32 cellular contexts compared by ENCODE assay signal in genomic region chr17:13490906-13491502, GRCh38.
DNase-seq lines count a peak whose midpoint lies in the region; ATAC-seq and TF ChIP-seq lines count a peak whose summit lies in the region.
"Had no signal": no experiment of that assay in that cellular context is flagged by ENCODE, and none has a peak within 500 bp of the region (broad histone marks: within the 10 kb centered on the region; RNA-seq: fewer than 3 reads in every experiment).

No MANE protein-coding gene starts in this region.

- no peak overlapping the region for H3K4me3 ChIP-seq in brain microvascular endothelial cell (ENCODE audit: low read depth, low read length)
- H3K4me3 ChIP-seq: ascending aorta, SJSA1, testis, uterus had no signal

- H3K36me3 Mint-ChIP-seq in activated CD4-positive, alpha-beta T cell treated with anti-CD3 and anti-CD28 coated beads, Interleukin-2, amount 10 ng/mL, durations not matched to agents 24 days and 14 days (ENCODE audit: low read depth), result no peaks in the 10 kb centered on the region
- H3K36me3 Mint-ChIP-seq: activated naive CD8-positive, alpha-beta T cell treated with anti-CD3 and anti-CD28 coated beads for 36 hours; naive thymus-derived CD8-positive, alpha-beta T cell had no signal

- in situ Hi-C loops in brain microvascular endothelial cell (cut with HindIII; ENCODE audit: low pct_ligation_motif_present, low sequenced_read_pairs), result no loop called here

- H3K36me3 ChIP-seq in brain microvascular endothelial cell (replicated peaks), result no peaks in the 10 kb centered on the region
- H3K36me3 ChIP-seq: ascending aorta, BE2C, SJSA1, uterus had no signal

- intact Hi-C loops in activated CD4-positive, alpha-beta T cell treated with anti-CD3 and anti-CD28 coated beads, Interleukin-2, amount 10 ng/mL, durations not matched to agents 24 days and 14 days (cut with micrococcal nuclease), result no loop called here

- TF ChIP-seq CTCF in brain microvascular endothelial cell (IDR thresholded peaks at IDR 0.05; ENCODE audit: low read depth, low read length, missing control alignments), result no peak

- no peak for ATAC-seq in GM19023 (IDR thresholded peaks at IDR 0.05; ENCODE audit: unreplicated experiment)
- ATAC-seq: activated CD4-positive, alpha-beta T cell treated with anti-CD3 and anti-CD28 coated beads for 36 hours; HCT116; naive thymus-derived CD8-positive, alpha-beta T cell; Panc1 had no signal

- H3K4me1 Mint-ChIP-seq in activated CD4-positive, alpha-beta T cell treated with anti-CD3 and anti-CD28 coated beads, Interleukin-2, amount 10 ng/mL, durations not matched to agents 24 days and 14 days, result peaks cover 6% of the 10 kb centered on the region
- H3K4me1 Mint-ChIP-seq: activated CD4-positive, alpha-beta T cell treated with anti-CD3 and anti-CD28 coated beads for 36 hours; activated naive CD8-positive, alpha-beta T cell treated with anti-CD3 and anti-CD28 coated beads for 36 hours had no signal

- H3K4me3 Mint-ChIP-seq in activated CD4-positive, alpha-beta T cell treated with anti-CD3 and anti-CD28 coated beads, Interleukin-2, amount 10 ng/mL, durations not matched to agents 24 days and 14 days, result no peak overlapping the region
- H3K4me3 Mint-ChIP-seq: activated CD4-positive, alpha-beta T cell treated with anti-CD3 and anti-CD28 coated beads for 36 hours; activated naive CD8-positive, alpha-beta T cell treated with anti-CD3 and anti-CD28 coated beads for 36 hours; naive thymus-derived CD8-positive, alpha-beta T cell had no signal

- H3K27me3 Mint-ChIP-seq in activated CD4-positive, alpha-beta T cell treated with anti-CD3 and anti-CD28 coated beads, Interleukin-2, amount 10 ng/mL, durations not matched to agents 24 days and 14 days, result peaks cover 2% of the 10 kb centered on the region

- H3K27ac ChIP-seq in brain microvascular endothelial cell, result no peak overlapping the region
- H3K27ac ChIP-seq: ascending aorta, SJSA1, testis, uterus had no signal

- H3K9me3 Mint-ChIP-seq in activated CD4-positive, alpha-beta T cell treated with anti-CD3 and anti-CD28 coated beads, Interleukin-2, amount 10 ng/mL, durations not matched to agents 24 days and 14 days, result peaks cover 7% of the 10 kb centered on the region
- H3K9me3 Mint-ChIP-seq: activated naive CD8-positive, alpha-beta T cell treated with anti-CD3 and anti-CD28 coated beads for 36 hours had no signal

- DNase-seq in activated CD4-positive, alpha-beta T cell treated with anti-CD3 and anti-CD28 coated beads, Interleukin-2, amount 10 ng/mL, durations not matched to agents 24 days and 14 days, result peak; percentile 52
- no peak for DNase-seq in activated CD4-positive, alpha-beta T cell treated with anti-CD3 and anti-CD28 coated beads for 4 hours
- DNase-seq in LHCN-M2 (ENCODE audit: low read depth) (peak; percentile 44), brain microvascular endothelial cell (peak; percentile 24), kidney glomerular epithelial cell (lab: John Stamatoyannopoulos, UW) (no peak), putamen (ENCODE audit: low spot score) (no peak)
- no peak for DNase-seq in activated CD8-positive, alpha-beta memory T cell treated with anti-CD3 and anti-CD28 coated beads, Interleukin-2, amount 50 U/mL, for 4 hours
- DNase-seq: 8988T; activated CD4-positive, alpha-beta T cell treated with anti-CD3 and anti-CD28 coated beads for 36 hours; activated CD8-positive, alpha-beta memory T cell treated with anti-CD3 and anti-CD28 coated beads for 24 hours; activated effector memory CD4-positive, alpha-beta T cell treated with anti-CD3 and anti-CD28 coated beads, Interleukin-2, amount 50 U/mL, for 16 hours; activated naive CD8-positive, alpha-beta T cell treated with anti-CD3 and anti-CD28 coated beads for 36 hours; activated T-cell treated with anti-CD3 and anti-CD28 coated beads, Interleukin-2, amount 50 U/mL, for 1 hour; BE2C; central memory CD4-positive, alpha-beta T cell; COR-L47; dermis blood vessel endothelial cell; DMS53; naive thymus-derived CD8-positive, alpha-beta T cell; NCI-H1048; NCI-H1694 treated with DMSO at 0.1 percent for 48 hours; NCI-H2171 treated with DMSO at 0.1 percent for 48 hours; NCI-H526; occipital lobe; stimulated activated naive CD4-positive, alpha-beta T cell; testis; uterus had no signal

- H3K27me3 ChIP-seq in brain microvascular endothelial cell (replicated peaks), result no peaks in the 10 kb centered on the region
- H3K27me3 ChIP-seq: ascending aorta, BE2C, SJSA1, testis, uterus had no signal

- H3K27ac Mint-ChIP-seq in activated CD4-positive, alpha-beta T cell treated with anti-CD3 and anti-CD28 coated beads, Interleukin-2, amount 10 ng/mL, durations not matched to agents 24 days and 14 days, result no peak overlapping the region
- H3K27ac Mint-ChIP-seq: activated CD4-positive, alpha-beta T cell treated with anti-CD3 and anti-CD28 coated beads for 36 hours; activated naive CD8-positive, alpha-beta T cell treated with anti-CD3 and anti-CD28 coated beads for 36 hours; naive thymus-derived CD8-positive, alpha-beta T cell had no signal

Comparison
In these comparisons a context has a peak if more than half of its experiments do, and no peak if none do; other contexts are left out.
1. DNase-seq: peak in activated CD4-positive, alpha-beta T cell treated with anti-CD3 and anti-CD28 coated beads, Interleukin-2, amount 10 ng/mL, durations not matched to agents 24 days and 14 days (single experiment), LHCN-M2 (single experiment) and brain microvascular endothelial cell (single experiment); none in activated CD4-positive, alpha-beta T cell treated with anti-CD3 and anti-CD28 coated beads for 4 hours (0 of 2), activated CD8-positive, alpha-beta memory T cell treated with anti-CD3 and anti-CD28 coated beads, Interleukin-2, amount 50 U/mL, for 4 hours (single experiment), kidney glomerular epithelial cell (single experiment) and putamen (single experiment).